In the genomic region with DNA sequence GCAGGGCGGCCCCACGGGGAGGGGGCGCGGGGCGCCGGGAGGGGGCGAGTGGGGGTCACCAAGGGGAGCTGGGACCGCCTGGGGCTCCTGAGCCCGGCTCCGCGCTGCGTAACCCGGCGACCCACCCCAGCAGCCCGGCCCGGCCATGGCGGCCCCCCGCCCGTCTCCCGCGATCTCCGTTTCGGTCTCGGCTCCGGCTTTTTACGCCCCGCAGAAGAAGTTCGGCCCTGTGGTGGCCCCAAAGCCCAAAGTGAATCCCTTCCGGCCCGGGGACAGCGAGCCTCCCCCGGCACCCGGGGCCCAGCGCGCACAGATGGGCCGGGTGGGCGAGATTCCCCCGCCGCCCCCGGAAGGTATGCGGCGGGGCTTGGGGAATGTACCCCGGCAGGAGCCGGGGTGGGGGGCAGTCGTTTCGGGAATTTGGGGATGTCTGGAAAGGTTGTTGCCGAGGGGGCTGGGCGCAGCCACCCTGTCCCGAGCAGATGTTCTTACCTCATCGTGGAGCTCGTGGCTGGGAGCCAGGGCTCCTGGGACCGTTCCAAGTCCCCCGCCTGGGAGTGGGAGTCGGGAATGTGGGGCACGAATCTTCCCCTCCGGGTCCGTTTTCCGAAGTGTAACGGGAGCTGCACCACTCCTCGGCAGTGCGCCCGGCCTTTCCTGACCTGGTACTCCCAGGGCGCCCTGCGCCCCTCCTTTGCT, we compare ENCODE assay signal across 8 cellular contexts. TPM values are rescaled to one million over a fixed set of nuclear protein-coding genes. Genes with fewer than 3 reads are reported as not detected.
A peak's percentile ranks its signal among the peaks of the same experiment; 100 is the strongest.
DNase-seq lines count a peak whose midpoint lies in the region; ATAC-seq and TF ChIP-seq lines count a peak whose summit lies in the region.

No MANE protein-coding gene starts in this region.

- POLR2A ChIA-PET in PC-3 (lab: Charles Lee; ENCODE audit: unreplicated experiment) = no interaction called here

- no peaks in the 10 kb centered on the region for H3K9me3 Mint-ChIP-seq in dendritic cell treated with granulocyte-macrophage colony-stimulating factor and Interleukin-4, amounts not matched to agents 40 ng/mL and 50 ng/mL, for 4 days

- peaks cover 11% of the 10 kb centered on the region; the same call in 1 of the 2 replicates for H3K36me3 ChIP-seq in PC-3 (ENCODE audit: low read depth, low read length)

- intact Hi-C loops in PC-3 (cut with micrococcal nuclease) = loop anchor here (2.0 to 5.0 kb wide), 3 partner anchors 36 to 141 kb away; no protein-coding TSS in a partner anchor
- intact Hi-C loops in dendritic cell treated with granulocyte-macrophage colony-stimulating factor and Interleukin-4, amounts not matched to agents 40 ng/mL and 50 ng/mL, for 4 days (cut with micrococcal nuclease) = loop anchor here (2.0 kb wide), 2 partner anchors 29 to 141 kb away; no protein-coding TSS in a partner anchor

- ATAC-seq in HG02938 (IDR thresholded peaks at IDR 0.05; ENCODE audit: unreplicated experiment) = peak; percentile 9
- peak; percentile 0; the same call in 1 of the 2 replicates for ATAC-seq in PC-3

- H3K4me2 ChIP-seq in PC-3 (ENCODE audit: low read length) = peak overlapping the region; percentile 100

- H3K4me1 ChIP-seq in PC-3 (ENCODE audit: insufficient read depth, low read length) = peaks cover 49% of the 10 kb centered on the region

- H3K27me3 Mint-ChIP-seq in dendritic cell treated with granulocyte-macrophage colony-stimulating factor and Interleukin-4, amounts not matched to agents 40 ng/mL and 50 ng/mL, for 4 days = no peaks in the 10 kb centered on the region

- CTCF ChIA-PET in PC-3 (lab: Charles Lee) = no interaction called here

- H3K9ac ChIP-seq in PC-3 (ENCODE audit: low read length) = peak overlapping the region; percentile 94

- peak overlapping the region; percentile 93 for H3K27ac Mint-ChIP-seq in dendritic cell treated with granulocyte-macrophage colony-stimulating factor and Interleukin-4, amounts not matched to agents 40 ng/mL and 50 ng/mL, for 4 days

- TF ChIP-seq CTCF in PC-3 (conservative IDR thresholded peaks at IDR 0.05; ENCODE audit: low read depth, low read length) = no peak

- H4K20me1 ChIP-seq in PC-3 (ENCODE audit: low read length) = peaks cover 43% of the 10 kb centered on the region

- H2AFZ ChIP-seq in PC-3 (ENCODE audit: low read length) = peak overlapping the region; percentile 94; the same call in 1 of the 2 replicates

- H3K4me3 ChIP-seq in PC-3 (ENCODE audit: low read length) = peak overlapping the region; percentile 96

- H3K79me2 ChIP-seq in PC-3 (ENCODE audit: low read length) = peaks cover 77% of the 10 kb centered on the region

- no peak overlapping the region for H3K4me3 Mint-ChIP-seq in dendritic cell treated with granulocyte-macrophage colony-stimulating factor and Interleukin-4, amounts not matched to agents 40 ng/mL and 50 ng/mL, for 4 days

- no peaks in the 10 kb centered on the region for H3F3A ChIP-seq in PC-3 (ENCODE audit: low read length, unreplicated experiment)

- no peaks in the 10 kb centered on the region for H3K27me3 ChIP-seq in PC-3 (ENCODE audit: low read length)

- peak overlapping the region; percentile 95 for H3K27ac ChIP-seq in PC-3 (ENCODE audit: low read length)
- H3K27ac ChIP-seq in temporal lobe (ENCODE audit: low read depth, low read length) = peak overlapping the region; percentile 92

- H3K9me3 ChIP-seq in PC-3 (ENCODE audit: low read length) = no peaks in the 10 kb centered on the region

- peak; percentile 46 for DNase-seq in stimulated activated CD4-positive, alpha-beta T cell treated with anti-CD3 and anti-CD28 coated beads, Interleukin-15, amount 100 ng/mL, for 24 hours
- no peak for DNase-seq in stimulated activated CD4-positive, alpha-beta T cell treated with anti-CD3 and anti-CD28 coated beads, Interleukin-2, amount 100 ng/mL, for 48 hours
- peak; percentile 62 for DNase-seq in PC-3
- DNase-seq in medulla oblongata (ENCODE audit: extremely low spot score) = peak; percentile 43
- no peak for DNase-seq in DMS153 (lab: John Stamatoyannopoulos, UW)

- no peaks in the 10 kb centered on the region for H3K9me2 ChIP-seq in PC-3 (replicated peaks; ENCODE audit: low read length)

- no peaks in the 10 kb centered on the region for H3K36me3 Mint-ChIP-seq in dendritic cell treated with granulocyte-macrophage colony-stimulating factor and Interleukin-4, amounts not matched to agents 40 ng/mL and 50 ng/mL, for 4 days (ENCODE audit: low read depth)

- peaks cover 41% of the 10 kb centered on the region for H3K4me1 Mint-ChIP-seq in dendritic cell treated with granulocyte-macrophage colony-stimulating factor and Interleukin-4, amounts not matched to agents 40 ng/mL and 50 ng/mL, for 4 days (ENCODE audit: low read depth)

- BruUV-seq in PC-3 (replicated peaks; lab: Mats Ljungman, UMichigan) = no TSS peak

RNA-seq across cellular contexts. Expression of a gene that starts 0.4 kb away (rescaled TPM):
- total RNA-seq in PC-3 (2014; rRNA removed) = 103 and 108 TPM in 2 replicates
- total RNA-seq in temporal lobe = 10.6 TPM

RNA-seq across cellular contexts. Expression of a gene that starts 19.1 kb away (rescaled TPM):
- total RNA-seq in PC-3 (2014; rRNA removed) = 6.9 and 7.7 TPM in 2 replicates
- total RNA-seq in temporal lobe = 79.7 TPM

RNA-seq across cellular contexts. Expression of a gene that starts 27.1 kb away (rescaled TPM):
- total RNA-seq in PC-3 (2014; rRNA removed) = 43.9 and 46.4 TPM in 2 replicates
- 0.49 TPM for total RNA-seq in temporal lobe

Comparison
In these comparisons a context has a peak if more than half of its experiments do, and no peak if none do; other contexts are left out.
1. DNase-seq: peak in stimulated activated CD4-positive, alpha-beta T cell treated with anti-CD3 and anti-CD28 coated beads, Interleukin-15, amount 100 ng/mL, for 24 hours (single experiment), PC-3 (single experiment) and medulla oblongata (single experiment); none in stimulated activated CD4-positive, alpha-beta T cell treated with anti-CD3 and anti-CD28 coated beads, Interleukin-2, amount 100 ng/mL, for 48 hours (0 of 2) and DMS153 (single experiment).
2. RNA of a gene that starts 27.1 kb away (total RNA-seq): 43.9 to 46.4 TPM in PC-3; 0.49 TPM in temporal lobe (single experiment); every median in the first group is over 10 times any median in the second.